Comparison of ENCODE assay signal across 11 cellular contexts in the genomic region with DNA sequence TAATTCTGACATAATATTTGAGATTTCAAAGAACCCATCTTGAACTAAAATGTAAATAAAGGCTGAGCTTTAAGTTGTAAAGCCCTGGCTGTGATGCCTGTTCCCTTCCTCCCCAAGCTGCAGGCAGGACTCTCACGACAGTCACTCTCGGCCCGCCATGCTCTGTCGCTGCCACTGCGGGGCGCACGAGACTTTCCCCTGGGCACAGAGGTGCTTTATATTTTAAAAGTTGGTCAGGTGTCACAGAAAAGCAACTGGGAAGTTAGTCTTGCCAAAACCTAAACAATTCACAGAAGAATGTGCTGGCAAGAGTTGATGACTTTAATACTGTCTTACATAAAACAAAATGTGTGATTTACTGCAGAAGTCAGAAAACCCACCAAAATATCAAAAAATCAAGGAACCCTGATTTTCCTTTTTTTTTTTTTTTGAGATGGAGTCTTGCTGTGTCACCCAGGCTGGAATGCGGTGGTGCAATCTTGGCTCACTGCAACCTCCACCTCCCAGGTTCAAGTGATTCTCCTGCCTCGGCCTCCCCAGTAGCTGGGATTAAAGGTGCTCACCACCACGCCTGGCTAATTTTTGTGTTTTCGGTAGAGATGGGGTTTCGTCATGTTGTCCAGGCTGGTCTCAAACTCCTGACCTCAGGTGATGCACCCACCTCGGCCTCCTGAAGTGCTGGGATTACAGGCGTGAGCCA. TPM values are rescaled to one million over a fixed set of nuclear protein-coding genes. Genes with fewer than 3 reads are reported as not detected.
DNase-seq lines count a peak whose midpoint lies in the region; ATAC-seq, FAIRE-seq and TF ChIP-seq lines count a peak whose summit lies in the region.
"Had no signal": no experiment of that assay in that cellular context is flagged by ENCODE, and none has a peak within 500 bp of the region (broad histone marks: within the 10 kb centered on the region; RNA-seq: fewer than 3 reads in every experiment).

No MANE protein-coding gene starts in this region.

- TF ChIP-seq RAD21 in K562 (CRISPR knock-in tag; conservative IDR thresholded peaks at IDR 0.05 in 1 of 2, IDR thresholded peaks at IDR 0.05 in 1 of 2): peak; percentile 64 to 87
- TF ChIP-seq RAD21 in liver (IDR thresholded peaks at IDR 0.05): peak; percentile 69 to 70

- POLR2A ChIA-PET in K562 (lab: Yijun Ruan, JAX): interaction anchor here (0.6 to 5.0 kb wide), 7 partner anchors 8 to 122 kb away, joined by 3 to 41 read pairs (median 4); partner anchors contain the start of gene LRRC47

- TF ChIP-seq CTCF in GM06990 (IDR thresholded peaks at IDR 0.05; ENCODE audit: insufficient read depth, low read length, poor library complexity, severe bottlenecking) (peak; percentile 5), K562 (IDR thresholded peaks at IDR 0.05 in 2 of 3, conservative IDR thresholded peaks at IDR 0.05 in 1 of 3; ENCODE audit: insufficient read depth in 2 of 3, low read depth in 1 of 3, low read length in 3 of 3) (peak; percentile 88 to 96 (median 91)), liver (IDR thresholded peaks at IDR 0.05; ENCODE audit: low read depth, low read length, missing input control) (peak; percentile 47)

- peaks cover 36% of the 10 kb centered on the region for H3K36me3 ChIP-seq in GM06990 (ENCODE audit: control insufficient read depth, insufficient read depth, low read length)
- H3K36me3 ChIP-seq in K562 (ENCODE audit: control insufficient read depth, insufficient read depth, low read length): peaks cover 98% of the 10 kb centered on the region
- H3K36me3 ChIP-seq in liver (ENCODE audit: control insufficient read depth in 4 of 4, insufficient read depth in 3 of 4, low read depth in 1 of 4, low read length in 3 of 4): peaks cover 24 to 55% (median 25%) of the 10 kb centered on the region in 4 donors

- no peak for TF ChIP-seq EP300 in K562 (IDR thresholded peaks at IDR 0.05; ENCODE audit: low read length)

- H3K9ac ChIP-seq in K562 (ENCODE audit: insufficient read depth in 1 of 2, low read depth in 2 of 2, low read length in 2 of 2) (no peak overlapping the region), liver (ENCODE audit: low read depth in 1 of 2, low read length in 2 of 2) (no peak overlapping the region)

- no peak overlapping the region for H3K4me3 ChIP-seq in GM06990 (replicated peaks; ENCODE audit: low read depth, low read length)
- no peak overlapping the region for H3K4me3 ChIP-seq in K562
- H3K4me3 ChIP-seq in liver (ENCODE audit: low read depth in 1 of 3, low read length in 3 of 3): no peak overlapping the region
- H3K4me3 ChIP-seq: coronary artery had no signal

- intact Hi-C loops in K562 (cut with micrococcal nuclease): loop anchor here (1.0 kb wide), 2 partner anchors 16 to 122 kb away; no protein-coding TSS in a partner anchor

- ATAC-seq in K562: peak; percentile 91

- no peaks in the 10 kb centered on the region for H3K9me3 ChIP-seq in K562 (replicated peaks; ENCODE audit: control insufficient read depth, insufficient read depth, low read depth, low read length)
- no peaks in the 10 kb centered on the region for H3K9me3 ChIP-seq in liver (ENCODE audit: control insufficient read depth in 4 of 4, low read length in 3 of 4)

- WGBS in K562 (ENCODE audit: insufficient coverage, low coverage, missing lambda C conversion rate): 62% methylated on average over 12 of the region's 14 CpGs
- WGBS in liver: 64% methylated on average over 14 of the region's 14 CpGs

- H3K4me2 ChIP-seq in K562 (ENCODE audit: insufficient read depth, low read length): no peak overlapping the region

- H3K4me1 ChIP-seq in K562 (replicated peaks in 1 of 2; ENCODE audit: control insufficient read depth in 2 of 2, insufficient read depth in 2 of 2, low read length in 2 of 2): peaks cover 0 to 36% of the 10 kb centered on the region in 2 experiments; a peak in 2 of 5 replicates
- H3K4me1 ChIP-seq in liver (ENCODE audit: control insufficient read depth in 4 of 4, insufficient read depth in 4 of 4, low read length in 3 of 4): peaks cover 0 to 25% (median 10%) of the 10 kb centered on the region in 4 donors

- CTCF ChIA-PET in K562 (lab: Yijun Ruan, JAX; ENCODE audit: low intra/inter-chr PET ratio): interaction anchor here (0.6 to 1.6 kb wide), 5 partner anchors 84 to 407 kb away, joined by 3 to 7 read pairs (median 5); no protein-coding TSS in a partner anchor

- H3K27me3 ChIP-seq in GM06990 (replicated peaks; ENCODE audit: control insufficient read depth, insufficient read depth, low read length): no peaks in the 10 kb centered on the region
- H3K27me3 ChIP-seq in K562 (ENCODE audit: control insufficient read depth in 2 of 2, insufficient read depth in 2 of 2, low read length in 2 of 2): no peaks in the 10 kb centered on the region
- H3K27me3 ChIP-seq in liver (ENCODE audit: control insufficient read depth in 4 of 4, insufficient read depth in 4 of 4, low read length in 3 of 4): no peaks in the 10 kb centered on the region

- no peaks in the 10 kb centered on the region for H3K9me1 ChIP-seq in K562 (ENCODE audit: control insufficient read depth, insufficient read depth, low read length)

- DNase-seq in GM06990 (ENCODE audit: extremely low read depth, insufficient read length) (no peak), Kasumi-1 (lab: John Stamatoyannopoulos, UW) (peak; percentile 44 to 75), K562 (ENCODE audit: extremely low read depth in 1 of 4, low spot score in 3 of 4) (peak; percentile 65 to 74 (median 70)), NCI-H1048 (lab: John Stamatoyannopoulos, UW) (no peak), NCI-H128 (lab: John Stamatoyannopoulos, UW; ENCODE audit: unreplicated experiment) (no peak), T-helper 1 cell (no peak)
- no peak for DNase-seq in NK-92 treated with Interleukin-12 subunit alpha and Interleukin-12 subunit beta, amount 100 ng/mL, for 24 hours (lab: John Stamatoyannopoulos, UW)
- DNase-seq: NCI-H774 had no signal

- no peak overlapping the region for H3K27ac ChIP-seq in K562 (ENCODE audit: extremely low read depth, low read depth, low read length)
- H3K27ac ChIP-seq in liver (ENCODE audit: low read depth in 1 of 2, low read length in 2 of 2): no peak overlapping the region
- H3K27ac ChIP-seq: coronary artery had no signal

- peaks cover 7% of the 10 kb centered on the region; the same call in 1 of the 2 replicates for H4K20me1 ChIP-seq in K562 (replicated peaks; ENCODE audit: control insufficient read depth, insufficient read depth, low read length)

- BruUV-seq in K562 (replicated peaks; lab: Mats Ljungman, UMichigan): TSS peak; percentile 7

- H3K79me2 ChIP-seq in K562 (ENCODE audit: control insufficient read depth, insufficient read depth, low read length): peaks cover 32% of the 10 kb centered on the region

- FAIRE-seq in K562 (lab: Jason Lieb, UNC): peak; percentile 89

- in situ Hi-C loops in K562 (cut with MboI): no loop called here

- H2AFZ ChIP-seq in K562 (ENCODE audit: low read depth, low read length): no peak overlapping the region

- no peak for TF ChIP-seq POLR2A in K562 (conservative IDR thresholded peaks at IDR 0.05)

RNA-seq across cellular contexts. Expression of gene LRRC47, which starts 10.7 kb away (rescaled TPM):
- total RNA-seq in K562 (2011; cell fraction: chromatin; rRNA removed; ENCODE audit: low replicate concordance): 34.3 and 41.1 TPM in 2 replicates
- 26.5 and 28.3 TPM in 2 replicates for total RNA-seq in K562 (2011; cell fraction: nucleolus; rRNA removed)
- total RNA-seq in K562 (2011; cell fraction: nucleoplasm; rRNA removed): 21.3 and 26.0 TPM in 2 replicates
- 44.3 and 45.5 TPM in 2 replicates for total RNA-seq in K562 (2014; rRNA removed)
- 40.8 and 43.7 TPM in 2 replicates for total RNA-seq in K562 (2014; rRNA removed; fragmentation: Illumina TruSeq; extraction: Trizol)
- total RNA-seq in K562 (2015; rRNA removed; fragmentation: Illumina TruSeq; extraction: Trizol): 33.5 and 35.1 TPM in 2 replicates
- 68.0 and 68.5 TPM in 2 replicates for total RNA-seq in K562 (2021)
- 34.2 and 45.2 TPM in 2 replicates for polyA plus RNA-seq in K562 (2011; rRNA removed)
- 20.3 and 23.8 TPM in 2 replicates for polyA plus RNA-seq in K562 (2011; cell fraction: cytosol; rRNA removed)
- polyA plus RNA-seq in K562 (2011; cell fraction: nucleus; rRNA removed): 24.3 and 29.5 TPM in 2 replicates
- 29.3 and 57.5 TPM in 2 replicates for polyA plus RNA-seq in K562 (2012)
- polyA plus RNA-seq in K562 (2014; fragmentation: Illumina TruSeq; extraction: Trizol): 36.6 and 48.7 TPM in 2 replicates
- 1 to 10 TPM; 4.6 to 5.3 TPM for polyA plus RNA-seq in K562 (2014; fragmentation: Nextera tagmentation; extraction: Ambion mirVana)
- polyA plus RNA-seq in K562 (2014; rRNA removed): 30.6 and 35.9 TPM in 2 replicates
- 22.8 and 40.7 TPM in 2 replicates for polyA minus RNA-seq in K562 (2011; rRNA and poly(A)+ RNA removed)
- 12.9 and 21.0 TPM in 2 replicates for polyA minus RNA-seq in K562 (2011; cell fraction: cytosol; rRNA and poly(A)+ RNA removed)
- 8.6 and 10.7 TPM in 2 replicates for polyA minus RNA-seq in K562 (2011; cell fraction: nucleus; rRNA and poly(A)+ RNA removed)
- total RNA-seq in liver: 10 to 100 TPM; 13.2 to 23.8 TPM
- polyA plus RNA-seq in liver: 10 to 100 TPM in 1 of 2 donors, 1 to 10 TPM in 1; 8.7 to 17.5 TPM

RNA-seq across cellular contexts. Expression of gene SMIM1, which starts 13.1 kb away (rescaled TPM):
- 5.3 and 30.5 TPM in 2 replicates for total RNA-seq in K562 (2011; cell fraction: chromatin; rRNA removed; ENCODE audit: low replicate concordance)
- total RNA-seq in K562 (2011; cell fraction: nucleolus; rRNA removed): 40.4 and 40.7 TPM in 2 replicates
- 9.1 and 19.0 TPM in 2 replicates for total RNA-seq in K562 (2011; cell fraction: nucleoplasm; rRNA removed)
- 85.6 and 123 TPM in 2 replicates for total RNA-seq in K562 (2014; rRNA removed)
- total RNA-seq in K562 (2014; rRNA removed; fragmentation: Illumina TruSeq; extraction: Trizol): 1.8 and 2.3 TPM in 2 replicates
- total RNA-seq in K562 (2015; rRNA removed; fragmentation: Illumina TruSeq; extraction: Trizol): 31.5 and 44.3 TPM in 2 replicates
- total RNA-seq in K562 (2021): 125 and 150 TPM in 2 replicates
- 9.2 and 18.1 TPM in 2 replicates for polyA plus RNA-seq in K562 (2011; rRNA removed)
- 36.5 and 175 TPM in 2 replicates for polyA plus RNA-seq in K562 (2011; cell fraction: cytosol; rRNA removed)
- 13.1 and 20.5 TPM in 2 replicates for polyA plus RNA-seq in K562 (2011; cell fraction: nucleus; rRNA removed)
- 41.4 and 55.0 TPM in 2 replicates for polyA plus RNA-seq in K562 (2012)
- 5.0 and 24.5 TPM in 2 replicates for polyA plus RNA-seq in K562 (2014; fragmentation: Illumina TruSeq; extraction: Trizol)
- polyA plus RNA-seq in K562 (2014; fragmentation: Nextera tagmentation; extraction: Ambion mirVana): 10 to 100 TPM; 11.1 to 24.3 TPM
- 60.6 and 93.3 TPM in 2 replicates for polyA plus RNA-seq in K562 (2014; rRNA removed)
- polyA minus RNA-seq in K562 (2011; rRNA and poly(A)+ RNA removed): 1.9 and 3.0 TPM in 2 replicates
- 41.1 and 43.1 TPM in 2 replicates for polyA minus RNA-seq in K562 (2011; cell fraction: cytosol; rRNA and poly(A)+ RNA removed)
- polyA minus RNA-seq in K562 (2011; cell fraction: nucleus; rRNA and poly(A)+ RNA removed): 43.8 and 48.5 TPM in 2 replicates
- 10 to 100 TPM in 1 of 2 donors, 1 to 10 TPM in 1; 1.8 to 82.9 TPM for total RNA-seq in liver
- polyA plus RNA-seq in liver: 10 to 100 TPM in 1 of 2 donors, 1 to 10 TPM in 1; 9.0 to 11.5 TPM

RNA-seq across cellular contexts. Expression of gene CCDC27, which starts 33.4 kb away (rescaled TPM):
- total RNA-seq in K562 (2011; cell fraction: chromatin; rRNA removed; ENCODE audit: low replicate concordance): not detected in 2 replicates
- not detected in 2 replicates for total RNA-seq in K562 (2011; cell fraction: nucleolus; rRNA removed)
- total RNA-seq in K562 (2011; cell fraction: nucleoplasm; rRNA removed): not detected in 2 replicates
- total RNA-seq in K562 (2014; rRNA removed): not detected in 2 replicates
- 0.04 TPM in 1 of 2 replicates, not detected in the other for total RNA-seq in K562 (2014; rRNA removed; fragmentation: Illumina TruSeq; extraction: Trizol)
- total RNA-seq in K562 (2015; rRNA removed; fragmentation: Illumina TruSeq; extraction: Trizol): not detected in 2 replicates
- not detected in 2 replicates for total RNA-seq in K562 (2021)
- not detected in 2 replicates for polyA plus RNA-seq in K562 (2011; rRNA removed)
- polyA plus RNA-seq in K562 (2011; cell fraction: cytosol; rRNA removed): not detected in 2 replicates
- not detected in 2 replicates for polyA plus RNA-seq in K562 (2011; cell fraction: nucleus; rRNA removed)
- 0.05 TPM in 1 of 2 replicates, not detected in the other for polyA plus RNA-seq in K562 (2012)
- polyA plus RNA-seq in K562 (2014; fragmentation: Illumina TruSeq; extraction: Trizol): not detected in 2 replicates
- under 1 TPM in 1 of 2 experiments, not detected in 1; 0.01 TPM for polyA plus RNA-seq in K562 (2014; fragmentation: Nextera tagmentation; extraction: Ambion mirVana)
- polyA plus RNA-seq in K562 (2014; rRNA removed): not detected in 2 replicates
- polyA minus RNA-seq in K562 (2011; rRNA and poly(A)+ RNA removed): not detected in 2 replicates
- not detected in 2 replicates for polyA minus RNA-seq in K562 (2011; cell fraction: cytosol; rRNA and poly(A)+ RNA removed)
- polyA minus RNA-seq in K562 (2011; cell fraction: nucleus; rRNA and poly(A)+ RNA removed): not detected in 2 replicates
- total RNA-seq in liver: not detected
- polyA plus RNA-seq in liver: not detected
- total RNA-seq: HT1080 had no signal

Comparison
In these comparisons a context has a peak if more than half of its experiments do, and no peak if none do; other contexts are left out.
1. DNase-seq: peak in Kasumi-1 (2 of 2) and K562 (4 of 4); none in GM06990 (single experiment), NCI-H1048 (single experiment), NCI-H128 (single experiment), T-helper 1 cell (0 of 5) and NK-92 treated with Interleukin-12 subunit alpha and Interleukin-12 subunit beta, amount 100 ng/mL, for 24 hours (single experiment).
2. CTCF ChIP-seq: peak in every context shown above with its lines; median percentile 91 in K562; 47 in liver; 5 in GM06990.